8 cellular contexts compared by ENCODE assay signal in the genomic region with DNA sequence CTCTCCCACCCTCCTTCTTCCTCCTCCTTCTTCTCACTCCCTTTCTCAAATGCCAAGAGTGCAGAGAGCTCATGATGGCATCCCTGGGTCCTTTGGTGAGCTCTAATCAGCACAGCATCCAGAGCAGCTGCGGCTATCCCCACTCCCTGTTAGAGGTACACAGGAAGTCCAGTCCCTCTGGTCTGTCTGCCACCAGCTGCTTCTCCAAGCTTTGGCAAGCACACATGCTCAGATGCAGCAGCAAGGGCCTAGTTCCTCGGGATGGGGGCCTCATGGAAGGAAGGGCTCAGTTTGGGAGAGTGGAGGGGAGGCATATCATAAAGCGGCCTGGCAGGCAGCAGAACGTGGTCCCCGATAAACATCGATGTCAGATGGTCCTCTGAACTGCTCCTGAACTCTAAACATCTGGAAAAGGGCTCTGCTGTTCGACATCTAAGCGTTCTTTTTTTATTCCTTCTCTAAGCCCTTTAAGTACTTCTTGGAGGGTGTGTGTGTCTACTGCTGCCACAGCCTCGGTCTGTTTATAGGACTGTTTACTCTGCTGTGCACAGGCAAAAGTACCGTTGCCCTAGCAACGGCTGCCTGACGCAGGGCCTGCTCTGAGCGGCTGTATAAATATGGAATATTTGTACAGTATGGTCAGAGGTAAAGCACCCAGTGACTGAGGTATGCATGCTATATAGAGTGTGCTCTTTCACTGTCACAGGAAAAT.
DNase-seq lines count a peak whose midpoint lies in the region; ATAC-seq, FAIRE-seq and TF ChIP-seq lines count a peak whose summit lies in the region.

No MANE protein-coding gene starts in this region.

- H3K36me3 ChIP-seq in GM23248 (ENCODE audit: low read depth) = peaks cover 39% of the 10 kb centered on the region
- H3K36me3 ChIP-seq in SK-N-SH (replicated peaks in 1 of 2; ENCODE audit: control insufficient read depth in 1 of 2, insufficient read depth in 2 of 2, low read length in 1 of 2) = no peaks in the 10 kb centered on the region
- no peaks in the 10 kb centered on the region for H3K36me3 ChIP-seq in small intestine (ENCODE audit: control insufficient read depth in 2 of 2, insufficient read depth in 2 of 2, low read length in 2 of 2)
- H3K36me3 ChIP-seq in MG63 = no peaks in the 10 kb centered on the region

- CTCF ChIA-PET in SK-N-SH (lab: Yijun Ruan, JAX) = interaction anchor here (0.6 to 0.8 kb wide), 2 partner anchors 62 to 254 kb away, joined by 3 read pairs; no protein-coding TSS in a partner anchor

- no peaks in the 10 kb centered on the region for H3K9me3 ChIP-seq in GM23248 (ENCODE audit: low read depth)
- no peaks in the 10 kb centered on the region for H3K9me3 ChIP-seq in SK-N-SH
- no peaks in the 10 kb centered on the region for H3K9me3 ChIP-seq in small intestine (ENCODE audit: control insufficient read depth, low read depth)
- no peaks in the 10 kb centered on the region for H3K9me3 ChIP-seq in MG63

- H3K27me3 ChIP-seq in GM23248 (replicated peaks; ENCODE audit: insufficient read depth) (no peaks in the 10 kb centered on the region), SK-N-SH (ENCODE audit: insufficient read depth) (no peaks in the 10 kb centered on the region), small intestine (ENCODE audit: control insufficient read depth in 2 of 2, insufficient read depth in 2 of 2, low read length in 2 of 2) (no peaks in the 10 kb centered on the region), MG63 (no peaks in the 10 kb centered on the region)

- POLR2A ChIA-PET in SK-N-SH (lab: Yijun Ruan, JAX) = no interaction called here

- H3K79me2 ChIP-seq in GM23248 (ENCODE audit: insufficient read depth) = peaks cover 21% of the 10 kb centered on the region
- no peaks in the 10 kb centered on the region for H3K79me2 ChIP-seq in SK-N-SH (ENCODE audit: insufficient read depth)

- H3F3A ChIP-seq in GM23248 (ENCODE audit: insufficient read depth) (peaks cover 16% of the 10 kb centered on the region), SK-N-SH (replicated peaks; ENCODE audit: insufficient read depth) (no peaks in the 10 kb centered on the region)

- no peak for TF ChIP-seq RAD21 in SK-N-SH (IDR thresholded peaks at IDR 0.05; ENCODE audit: low read length)

- no peak for TF ChIP-seq EP300 in SK-N-SH (IDR thresholded peaks at IDR 0.05; ENCODE audit: borderline replicate concordance in 1 of 2, low read depth in 1 of 2, low read length in 1 of 2)

- H2AFZ ChIP-seq in GM23248 (no peak overlapping the region), SK-N-SH (ENCODE audit: low read depth) (no peak overlapping the region)

- WGBS in GM23248 (ENCODE audit: low coverage in 1 of 2, low lambda C conversion rate in 2 of 2, missing lambda C conversion rate in 2 of 2), 2 experiments = 23 to 27% methylated on average over 13 of the region's 13 CpGs
- WGBS in SK-N-SH (ENCODE audit: low lambda C conversion rate) = 54% methylated on average over 12 of the region's 13 CpGs
- 18 to 33% (median 27%) methylated on average over 13 of the region's 13 CpGs for WGBS in small intestine, 3 donors

- H4K20me1 ChIP-seq in GM23248 (ENCODE audit: insufficient read depth) (no peaks in the 10 kb centered on the region), SK-N-SH (ENCODE audit: insufficient read depth) (no peaks in the 10 kb centered on the region)

- ATAC-seq in left ventricle myocardium superior = peak; percentile 96
- no peak for ATAC-seq in GM21528 (IDR thresholded peaks at IDR 0.05; ENCODE audit: low FRiP score, unreplicated experiment)

- H3K9me2 ChIP-seq in GM23248 (ENCODE audit: insufficient read depth) = no peaks in the 10 kb centered on the region
- H3K9me2 ChIP-seq in SK-N-SH = no peaks in the 10 kb centered on the region

- FAIRE-seq in small intestine (lab: Jason Lieb, UNC) = no peak
- FAIRE-seq in GM19239 (lab: Jason Lieb, UNC) = no peak

- H3K4me3 ChIP-seq in GM23248 (no peak overlapping the region), SK-N-SH (ENCODE audit: low read depth in 2 of 2, low read length in 1 of 2) (no peak overlapping the region), small intestine (ENCODE audit: low read depth in 1 of 2, low read length in 2 of 2) (no peak overlapping the region), MG63 (no peak overlapping the region)

- H3K27ac ChIP-seq in GM23248 (peak overlapping the region; percentile 36; the same call in 1 of the 2 replicates), SK-N-SH (ENCODE audit: low read depth in 2 of 2, low read length in 1 of 2) (peak overlapping the region in 1 of 2 experiments; percentile 45; a peak in 2 of 4 replicates), small intestine (ENCODE audit: low read depth in 1 of 2, low read length in 1 of 2) (peak overlapping the region in 1 of 2 donors; percentile 84)

- H3K4me2 ChIP-seq in GM23248 (ENCODE audit: unreplicated experiment) (no peak overlapping the region), SK-N-SH (no peak overlapping the region)

- no peak for TF ChIP-seq CTCF in SK-N-SH (IDR thresholded peaks at IDR 0.05)

- peaks cover 8% of the 10 kb centered on the region for H3K4me1 ChIP-seq in GM23248 (ENCODE audit: insufficient read depth)
- H3K4me1 ChIP-seq in SK-N-SH (ENCODE audit: control insufficient read depth in 1 of 2, insufficient read depth in 2 of 2, low read depth in 1 of 2, low read length in 1 of 2) = peaks cover 0 to 19% of the 10 kb centered on the region in 2 experiments; a peak in 1 of 4 replicates
- H3K4me1 ChIP-seq in small intestine (ENCODE audit: control insufficient read depth in 2 of 2, insufficient read depth in 1 of 2, low read depth in 1 of 2, low read length in 1 of 2) = no peaks in the 10 kb centered on the region

- in situ Hi-C loops in GM23248 (cut with MboI) = no loop called here

- peak; percentile 84 for DNase-seq in GM23248
- peak; percentile 54 for DNase-seq in SK-N-SH
- DNase-seq in left ventricle myocardium superior = peak; percentile 79
- peak; percentile 62 for DNase-seq in small intestine
- DNase-seq in MG63 = no peak
- no peak for DNase-seq in cerebellar cortex (ENCODE audit: low spot score)
- no peak for DNase-seq in GM19239 (ENCODE audit: insufficient read length, low spot score)

- intact Hi-C loops in left ventricle myocardium superior (cut with micrococcal nuclease) = no loop called here

- peak overlapping the region; percentile 64 for H3K9ac ChIP-seq in GM23248
- H3K9ac ChIP-seq in SK-N-SH = no peak overlapping the region

TF ChIP-seq in SK-N-SH, 30 proteins besides CTCF, POLR2A, EP300 and RAD21 (continues in another document):
- TF ChIP-seq MXI1 (IDR thresholded peaks at IDR 0.05; ENCODE audit: low read depth, low read length) (no peak), GABPA (IDR thresholded peaks at IDR 0.05; ENCODE audit: low read depth) (no peak), SIN3A (IDR thresholded peaks at IDR 0.05; ENCODE audit: borderline replicate concordance, low read depth, low read length) (no peak), TEAD4 (IDR thresholded peaks at IDR 0.05; ENCODE audit: borderline replicate concordance, insufficient read depth) (no peak), TAF1 (IDR thresholded peaks at IDR 0.05; ENCODE audit: borderline replicate concordance, low read depth, low read length) (no peak), RCOR1 (IDR thresholded peaks at IDR 0.05; ENCODE audit: low read length) (no peak), RFX5 (IDR thresholded peaks at IDR 0.05; ENCODE audit: low read length) (no peak), NFIC (IDR thresholded peaks at IDR 0.05; ENCODE audit: borderline replicate concordance) (no peak), YY1 (IDR thresholded peaks at IDR 0.05; ENCODE audit: low read depth) (no peak), SMC3 (IDR thresholded peaks at IDR 0.05; ENCODE audit: low read depth, low read length) (no peak), CHD2 (IDR thresholded peaks at IDR 0.05; ENCODE audit: low read length, partially characterized antibody) (no peak), GATA2 (CRISPR knock-in tag; IDR thresholded peaks at IDR 0.05) (no peak), FOXJ3 (CRISPR knock-in tag; IDR thresholded peaks at IDR 0.05) (no peak)
- TF ChIP-seq, protein P1, sequence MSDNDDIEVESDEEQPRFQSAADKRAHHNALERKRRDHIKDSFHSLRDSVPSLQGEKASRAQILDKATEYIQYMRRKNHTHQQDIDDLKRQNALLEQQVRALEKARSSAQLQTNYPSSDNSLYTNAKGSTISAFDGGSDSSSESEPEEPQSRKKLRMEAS (IDR thresholded peaks at IDR 0.05; ENCODE audit: low read depth) = no peak
- TF ChIP-seq, protein P2, sequence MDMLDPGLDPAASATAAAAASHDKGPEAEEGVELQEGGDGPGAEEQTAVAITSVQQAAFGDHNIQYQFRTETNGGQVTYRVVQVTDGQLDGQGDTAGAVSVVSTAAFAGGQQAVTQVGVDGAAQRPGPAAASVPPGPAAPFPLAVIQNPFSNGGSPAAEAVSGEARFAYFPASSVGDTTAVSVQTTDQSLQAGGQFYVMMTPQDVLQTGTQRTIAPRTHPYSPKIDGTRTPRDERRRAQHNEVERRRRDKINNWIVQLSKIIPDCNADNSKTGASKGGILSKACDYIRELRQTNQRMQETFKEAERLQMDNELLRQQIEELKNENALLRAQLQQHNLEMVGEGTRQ (IDR thresholded peaks at IDR 0.05; ENCODE audit: borderline replicate concordance, low read depth, low read length) = no peak
- TF ChIP-seq, protein P3, sequence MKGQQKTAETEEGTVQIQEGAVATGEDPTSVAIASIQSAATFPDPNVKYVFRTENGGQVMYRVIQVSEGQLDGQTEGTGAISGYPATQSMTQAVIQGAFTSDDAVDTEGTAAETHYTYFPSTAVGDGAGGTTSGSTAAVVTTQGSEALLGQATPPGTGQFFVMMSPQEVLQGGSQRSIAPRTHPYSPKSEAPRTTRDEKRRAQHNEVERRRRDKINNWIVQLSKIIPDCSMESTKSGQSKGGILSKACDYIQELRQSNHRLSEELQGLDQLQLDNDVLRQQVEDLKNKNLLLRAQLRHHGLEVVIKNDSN (IDR thresholded peaks at IDR 0.05; ENCODE audit: borderline replicate concordance, low read depth) = no peak
- TF ChIP-seq, protein P4, sequence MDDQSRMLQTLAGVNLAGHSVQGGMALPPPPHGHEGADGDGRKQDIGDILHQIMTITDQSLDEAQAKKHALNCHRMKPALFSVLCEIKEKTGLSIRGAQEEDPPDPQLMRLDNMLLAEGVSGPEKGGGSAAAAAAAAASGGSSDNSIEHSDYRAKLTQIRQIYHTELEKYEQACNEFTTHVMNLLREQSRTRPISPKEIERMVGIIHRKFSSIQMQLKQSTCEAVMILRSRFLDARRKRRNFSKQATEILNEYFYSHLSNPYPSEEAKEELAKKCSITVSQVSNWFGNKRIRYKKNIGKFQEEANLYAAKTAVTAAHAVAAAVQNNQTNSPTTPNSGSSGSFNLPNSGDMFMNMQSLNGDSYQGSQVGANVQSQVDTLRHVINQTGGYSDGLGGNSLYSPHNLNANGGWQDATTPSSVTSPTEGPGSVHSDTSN (IDR thresholded peaks at IDR 0.05) = no peak

Comparison
In these comparisons a context has a peak if more than half of its experiments do, and no peak if none do; other contexts are left out.
1. DNase-seq: peak in GM23248 (single experiment), SK-N-SH (single experiment), left ventricle myocardium superior (single experiment) and small intestine (single experiment); none in MG63 (single experiment), cerebellar cortex (single experiment) and GM19239 (single experiment).